In the genomic region with DNA sequence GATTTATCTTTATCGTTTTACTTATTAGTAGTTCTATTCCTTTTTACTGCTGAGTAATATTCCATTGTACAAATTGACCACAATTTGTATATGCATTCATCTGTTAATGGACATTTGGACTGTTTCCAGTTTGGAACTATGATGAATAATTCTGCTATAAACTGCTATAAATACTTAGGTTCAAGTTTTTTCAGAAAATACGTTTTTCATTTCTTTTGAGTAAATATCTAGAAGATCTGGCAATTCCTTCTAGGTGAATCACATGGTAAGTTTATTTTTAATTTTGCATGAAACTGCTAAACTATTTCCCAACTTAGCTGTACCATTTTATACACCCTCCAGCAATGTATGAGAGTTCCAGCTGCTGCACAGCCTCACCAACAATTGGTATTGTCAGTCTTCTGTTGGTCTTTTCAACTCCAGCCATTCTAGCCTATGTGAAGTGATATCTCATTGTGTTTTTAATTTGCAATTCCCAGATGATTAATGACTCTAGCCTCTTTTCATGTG, we compare ENCODE assay signal across 19 cellular contexts. TPM values are rescaled to one million over a fixed set of nuclear protein-coding genes. Genes with fewer than 3 reads are reported as not detected.
DNase-seq lines count a peak whose midpoint lies in the region; ATAC-seq and TF ChIP-seq lines count a peak whose summit lies in the region.
"Had no signal": no experiment of that assay in that cellular context is flagged by ENCODE, and none has a peak within 500 bp of the region (broad histone marks: within the 10 kb centered on the region; RNA-seq: fewer than 3 reads in every experiment).

No MANE protein-coding gene starts in this region.

- H4K91ac ChIP-seq in neuronal stem cell (ENCODE audit: low read depth, low read length, poor library complexity) = no peak overlapping the region

- H3K4me3 ChIP-seq in GM23248 (no peak overlapping the region), foreskin fibroblast (ENCODE audit: low read depth in 1 of 2, low read length in 2 of 2) (no peak overlapping the region), neuronal stem cell (ENCODE audit: low read length in 2 of 2) (no peak overlapping the region)
- H3K4me3 ChIP-seq: BLaER1, smooth muscle cell had no signal

- H3K9ac ChIP-seq in GM23248 (no peak overlapping the region), neuronal stem cell (ENCODE audit: low read depth, low read length, poor library complexity) (no peak overlapping the region)
- H3K9ac ChIP-seq: BLaER1 had no signal

- H3K4me1 ChIP-seq in GM23248 (ENCODE audit: insufficient read depth) (peaks cover 16% of the 10 kb centered on the region), neuronal stem cell (ENCODE audit: control insufficient read depth in 2 of 2, insufficient read depth in 1 of 2, low read depth in 1 of 2, low read length in 2 of 2) (no peaks in the 10 kb centered on the region)

- no peak overlapping the region for H2BK12ac ChIP-seq in neuronal stem cell (ENCODE audit: low read length)

- no peak overlapping the region for H2BK120ac ChIP-seq in neuronal stem cell (ENCODE audit: low read depth, low read length)

- no peak overlapping the region for H3K23ac ChIP-seq in neuronal stem cell (ENCODE audit: low read depth, low read length, poor library complexity)

- H2AK5ac ChIP-seq in neuronal stem cell (ENCODE audit: low read depth, low read length) = no peak overlapping the region

- in situ Hi-C loops in GM23248 (cut with MboI) = no loop called here

- no peak overlapping the region for H3K4ac ChIP-seq in neuronal stem cell (ENCODE audit: low read length)

- DNase-seq in AG08396 (ENCODE audit: low spot score) (peak; percentile 46), GM23248 (peak; percentile 82), amniotic epithelial cell (ENCODE audit: low read depth) (peak; percentile 58), foreskin fibroblast (peak; percentile 77 to 86), OCI-M2 (lab: John Stamatoyannopoulos, UW; ENCODE audit: unreplicated experiment) (no peak), NOMO-1 treated with dmso at 0.1 percent for 144 hours (lab: John Stamatoyannopoulos, UW; ENCODE audit: unreplicated experiment) (no peak), neuronal stem cell (ENCODE audit: low spot score) (no peak)
- DNase-seq: activated effector memory CD4-positive, alpha-beta T cell treated with anti-CD3 and anti-CD28 coated beads, Interleukin-2, amount 50 U/mL, for 16 hours; DMS153; effector CD4-positive, alpha-beta T cell; KG1; NCI-H1436; NCI-H345; occipital lobe; stimulated activated naive B cell treated with anti-CD40 and anti-IgM and Interleukin-4, amounts not matched to agents 10 μg/mL and 1 μg/mL and 100 μg/mL, for 72 hours; trophoblast cell had no signal

- no peaks in the 10 kb centered on the region for H4K20me1 ChIP-seq in GM23248 (ENCODE audit: insufficient read depth)

- peaks cover 18% of the 10 kb centered on the region for H3F3A ChIP-seq in GM23248 (ENCODE audit: insufficient read depth)

- H3K14ac ChIP-seq in neuronal stem cell (ENCODE audit: low read length) = no peak overlapping the region

- H3K9me2 ChIP-seq in GM23248 (ENCODE audit: insufficient read depth) = no peaks in the 10 kb centered on the region; the same call in 1 of the 2 replicates

- H3K9me3 ChIP-seq in GM23248 (ENCODE audit: low read depth) (no peaks in the 10 kb centered on the region), neuronal stem cell (replicated peaks in 1 of 2; ENCODE audit: control insufficient read depth in 2 of 2, insufficient read depth in 1 of 2, low read depth in 1 of 2, low read length in 2 of 2) (peaks cover 0 to 2% of the 10 kb centered on the region in 2 donors)
- H3K9me3 ChIP-seq: BLaER1 had no signal

- no peaks in the 10 kb centered on the region for H3K27me3 ChIP-seq in GM23248 (replicated peaks; ENCODE audit: insufficient read depth)
- no peaks in the 10 kb centered on the region for H3K27me3 ChIP-seq in neuronal stem cell (ENCODE audit: control insufficient read depth in 3 of 3, insufficient read depth in 3 of 3, low read depth in 1 of 3, low read length in 3 of 3)
- H3K27me3 ChIP-seq: BLaER1 had no signal

- no peak overlapping the region for H2AFZ ChIP-seq in GM23248
- H2AFZ ChIP-seq in neuronal stem cell (ENCODE audit: low read length) = no peak overlapping the region

- H3K36me3 ChIP-seq in GM23248 (ENCODE audit: low read depth) (peaks cover 14% of the 10 kb centered on the region; the same call in 1 of the 2 replicates), neuronal stem cell (replicated peaks in 1 of 2; ENCODE audit: control insufficient read depth in 2 of 2, insufficient read depth in 2 of 2, low read length in 2 of 2) (peaks cover 7 to 18% of the 10 kb centered on the region in 2 donors)

- ATAC-seq in GM18873 (IDR thresholded peaks at IDR 0.05; ENCODE audit: low FRiP score, unreplicated experiment) = no peak
- ATAC-seq: stimulated activated naive B cell treated with anti-CD40 and anti-IgM and Interleukin-4, amounts not matched to agents 10 μg/mL and 1 μg/mL and 100 μg/mL, for 72 hours had no signal

- H4K8ac ChIP-seq in neuronal stem cell (ENCODE audit: low read depth, low read length) = no peak overlapping the region

- no peak overlapping the region for H2BK5ac ChIP-seq in neuronal stem cell (ENCODE audit: low read length)

- peaks cover 88% of the 10 kb centered on the region for H3K79me2 ChIP-seq in GM23248 (ENCODE audit: insufficient read depth)

- H3K27ac ChIP-seq in GM23248 (peak overlapping the region; percentile 16), neuronal stem cell (replicated peaks; ENCODE audit: low read length) (no peak overlapping the region)
- H3K27ac ChIP-seq: BLaER1 had no signal

- no peak for TF ChIP-seq CTCF in foreskin fibroblast (IDR thresholded peaks at IDR 0.05; ENCODE audit: low read depth, low read length)

- 35 to 37% methylated on average over 2 of the region's 2 CpGs for WGBS in GM23248 (ENCODE audit: low coverage in 1 of 2, low lambda C conversion rate in 2 of 2, missing lambda C conversion rate in 2 of 2), 2 experiments
- WGBS in neuronal stem cell (ENCODE audit: extremely low coverage in 2 of 2, insufficient read length in 2 of 2, insufficient replicate concordance in 1 of 2), 2 donors = no CpG with 5 or more reads among the region's 2 CpGs

- H3K18ac ChIP-seq in neuronal stem cell (ENCODE audit: low read length) = no peak overlapping the region

- H3K4me2 ChIP-seq in GM23248 (ENCODE audit: unreplicated experiment) = peak overlapping the region; percentile 67
- no peak overlapping the region for H3K4me2 ChIP-seq in neuronal stem cell (ENCODE audit: insufficient read depth, low read length, poor library complexity, severe bottlenecking)
- H3K4me2 ChIP-seq: BLaER1, smooth muscle cell had no signal

- H3K79me1 ChIP-seq in neuronal stem cell (ENCODE audit: low read depth, low read length) = peaks cover 2% of the 10 kb centered on the region

- no peak overlapping the region for H2BK15ac ChIP-seq in neuronal stem cell (ENCODE audit: low read length)

RNA-seq across cellular contexts. Expression of a gene that starts 22.2 kb away (rescaled TPM):
- total RNA-seq in GM23248 (2014; rRNA removed; shearing (Covaris generic)) = 10.4 and 13.3 TPM in 2 replicates
- polyA plus RNA-seq in GM23248 (2016; fragmentation: Nextera tagmentation; extraction: Ambion mirVana) = 6.4 and 6.8 TPM in 2 replicates
- 9.3 TPM for polyA plus RNA-seq in neuronal stem cell (2013, experiment 1 of 2)
- polyA plus RNA-seq in neuronal stem cell (2013, experiment 2 of 2) = 9.6 TPM

RNA-seq across cellular contexts. Expression of a gene that starts 46.6 kb away (rescaled TPM):
- total RNA-seq in GM23248 (2014; rRNA removed; shearing (Covaris generic)) = 69.2 and 83.7 TPM in 2 replicates
- 67.0 and 74.0 TPM in 2 replicates for polyA plus RNA-seq in GM23248 (2016; fragmentation: Nextera tagmentation; extraction: Ambion mirVana)
- 47.5 TPM for polyA plus RNA-seq in neuronal stem cell (2013, experiment 1 of 2)
- polyA plus RNA-seq in neuronal stem cell (2013, experiment 2 of 2) = 46.9 TPM

Comparison
In these comparisons a context has a peak if more than half of its experiments do, and no peak if none do; other contexts are left out.
1. DNase-seq: peak in AG08396 (single experiment), GM23248 (single experiment), amniotic epithelial cell (single experiment) and foreskin fibroblast (2 of 2); none in OCI-M2 (single experiment), NOMO-1 treated with dmso at 0.1 percent for 144 hours (single experiment) and neuronal stem cell (single experiment).